In the genomic region with DNA sequence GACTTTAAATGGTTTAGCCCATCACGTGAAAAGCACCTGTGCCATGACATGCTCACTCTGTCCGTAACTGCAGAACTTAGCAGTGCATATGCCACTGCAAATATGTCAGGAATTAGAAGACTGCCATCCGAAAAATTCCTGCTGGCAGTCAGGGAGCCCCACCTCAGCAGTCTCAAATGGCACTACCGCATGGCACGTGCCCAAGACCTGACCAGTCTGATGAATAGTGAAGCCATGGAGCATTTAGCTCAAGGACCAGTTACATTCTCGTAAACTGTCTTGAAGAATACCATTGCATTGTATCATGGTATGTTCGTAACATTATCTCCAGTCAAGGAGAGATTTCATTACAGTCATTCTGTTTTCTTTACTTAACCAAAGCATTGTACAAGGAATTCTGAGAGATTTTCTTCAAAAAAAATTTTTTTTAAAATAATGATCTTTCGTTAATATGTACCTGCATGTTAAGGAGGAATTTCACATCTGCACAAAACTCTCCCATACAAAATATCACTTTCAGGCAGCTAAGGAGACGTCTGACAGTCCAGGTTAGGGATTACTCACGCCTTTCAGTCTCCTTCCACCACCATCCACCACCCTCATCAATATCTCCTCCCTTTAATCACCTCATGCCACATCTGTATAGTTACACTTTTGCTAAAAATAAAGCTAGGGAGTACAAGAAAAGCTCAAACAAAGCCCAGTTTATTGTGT, we compare ENCODE assay signal across 1 cellular context.
TF ChIP-seq lines count a peak whose summit lies in the region.

No MANE protein-coding gene starts in this region.

TF ChIP-seq in IMR-90, 13 proteins besides CTCF, POLR2A, EP300 and RAD21:
- no peak for TF ChIP-seq RFX5 (IDR thresholded peaks at IDR 0.05; ENCODE audit: low read depth, low read length)
- TF ChIP-seq RCOR1 (IDR thresholded peaks at IDR 0.05; ENCODE audit: insufficient replicate concordance, low read length) = no peak
- TF ChIP-seq NFE2L2 (IDR thresholded peaks at IDR 0.05; ENCODE audit: low read depth, low read length) = no peak
- no peak for TF ChIP-seq MAFK (IDR thresholded peaks at IDR 0.05; ENCODE audit: low read depth, low read length)
- no peak for TF ChIP-seq MAZ (IDR thresholded peaks at IDR 0.05; ENCODE audit: borderline replicate concordance, low read depth, low read length)
- no peak for TF ChIP-seq FOS (IDR thresholded peaks at IDR 0.05; ENCODE audit: low read depth, low read length)
